1 cellular context compared by ENCODE assay signal in genomic region chrX:19912-20571, GRCh38.
TF ChIP-seq lines count a peak whose summit lies in the region.

No MANE protein-coding gene starts in this region.

TF ChIP-seq in HepG2, 621 proteins besides CTCF, POLR2A, EP300 and RAD21 (continued from another document):
- TF ChIP-seq, protein P1, sequence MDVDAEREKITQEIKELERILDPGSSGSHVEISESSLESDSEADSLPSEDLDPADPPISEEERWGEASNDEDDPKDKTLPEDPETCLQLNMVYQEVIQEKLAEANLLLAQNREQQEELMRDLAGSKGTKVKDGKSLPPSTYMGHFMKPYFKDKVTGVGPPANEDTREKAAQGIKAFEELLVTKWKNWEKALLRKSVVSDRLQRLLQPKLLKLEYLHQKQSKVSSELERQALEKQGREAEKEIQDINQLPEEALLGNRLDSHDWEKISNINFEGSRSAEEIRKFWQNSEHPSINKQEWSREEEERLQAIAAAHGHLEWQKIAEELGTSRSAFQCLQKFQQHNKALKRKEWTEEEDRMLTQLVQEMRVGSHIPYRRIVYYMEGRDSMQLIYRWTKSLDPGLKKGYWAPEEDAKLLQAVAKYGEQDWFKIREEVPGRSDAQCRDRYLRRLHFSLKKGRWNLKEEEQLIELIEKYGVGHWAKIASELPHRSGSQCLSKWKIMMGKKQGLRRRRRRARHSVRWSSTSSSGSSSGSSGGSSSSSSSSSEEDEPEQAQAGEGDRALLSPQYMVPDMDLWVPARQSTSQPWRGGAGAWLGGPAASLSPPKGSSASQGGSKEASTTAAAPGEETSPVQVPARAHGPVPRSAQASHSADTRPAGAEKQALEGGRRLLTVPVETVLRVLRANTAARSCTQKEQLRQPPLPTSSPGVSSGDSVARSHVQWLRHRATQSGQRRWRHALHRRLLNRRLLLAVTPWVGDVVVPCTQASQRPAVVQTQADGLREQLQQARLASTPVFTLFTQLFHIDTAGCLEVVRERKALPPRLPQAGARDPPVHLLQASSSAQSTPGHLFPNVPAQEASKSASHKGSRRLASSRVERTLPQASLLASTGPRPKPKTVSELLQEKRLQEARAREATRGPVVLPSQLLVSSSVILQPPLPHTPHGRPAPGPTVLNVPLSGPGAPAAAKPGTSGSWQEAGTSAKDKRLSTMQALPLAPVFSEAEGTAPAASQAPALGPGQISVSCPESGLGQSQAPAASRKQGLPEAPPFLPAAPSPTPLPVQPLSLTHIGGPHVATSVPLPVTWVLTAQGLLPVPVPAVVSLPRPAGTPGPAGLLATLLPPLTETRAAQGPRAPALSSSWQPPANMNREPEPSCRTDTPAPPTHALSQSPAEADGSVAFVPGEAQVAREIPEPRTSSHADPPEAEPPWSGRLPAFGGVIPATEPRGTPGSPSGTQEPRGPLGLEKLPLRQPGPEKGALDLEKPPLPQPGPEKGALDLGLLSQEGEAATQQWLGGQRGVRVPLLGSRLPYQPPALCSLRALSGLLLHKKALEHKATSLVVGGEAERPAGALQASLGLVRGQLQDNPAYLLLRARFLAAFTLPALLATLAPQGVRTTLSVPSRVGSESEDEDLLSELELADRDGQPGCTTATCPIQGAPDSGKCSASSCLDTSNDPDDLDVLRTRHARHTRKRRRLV (CRISPR knock-in tag; IDR thresholded peaks at IDR 0.05): no peak
- TF ChIP-seq MAX (IDR thresholded peaks at IDR 0.05): no peak; the same call in 1 of the 2 replicates
- no peak for TF ChIP-seq ZNF121 (CRISPR knock-in tag; IDR thresholded peaks at IDR 0.05)
- TF ChIP-seq LBX2 (CRISPR knock-in tag; IDR thresholded peaks at IDR 0.05; ENCODE audit: borderline replicate concordance): no peak
- no peak for TF ChIP-seq SATB2 (CRISPR knock-in tag; IDR thresholded peaks at IDR 0.05)
- no peak for TF ChIP-seq SRF (IDR thresholded peaks at IDR 0.05; ENCODE audit: low read depth, low read length)
- TF ChIP-seq, protein P2, sequence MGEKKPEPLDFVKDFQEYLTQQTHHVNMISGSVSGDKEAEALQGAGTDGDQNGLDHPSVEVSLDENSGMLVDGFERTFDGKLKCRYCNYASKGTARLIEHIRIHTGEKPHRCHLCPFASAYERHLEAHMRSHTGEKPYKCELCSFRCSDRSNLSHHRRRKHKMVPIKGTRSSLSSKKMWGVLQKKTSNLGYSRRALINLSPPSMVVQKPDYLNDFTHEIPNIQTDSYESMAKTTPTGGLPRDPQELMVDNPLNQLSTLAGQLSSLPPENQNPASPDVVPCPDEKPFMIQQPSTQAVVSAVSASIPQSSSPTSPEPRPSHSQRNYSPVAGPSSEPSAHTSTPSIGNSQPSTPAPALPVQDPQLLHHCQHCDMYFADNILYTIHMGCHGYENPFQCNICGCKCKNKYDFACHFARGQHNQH (CRISPR knock-in tag; IDR thresholded peaks at IDR 0.05): no peak
- no peak for TF ChIP-seq CREM (IDR thresholded peaks at IDR 0.05)
- TF ChIP-seq CREM (CRISPR knock-in tag; IDR thresholded peaks at IDR 0.05): no peak
- 0 out of 2 replicates have a peak, but pooled peaks have one; percentile 30 for TF ChIP-seq ZSCAN21 (CRISPR knock-in tag; IDR thresholded peaks at IDR 0.05; ENCODE audit: borderline replicate concordance)
- TF ChIP-seq ZNF383 (CRISPR knock-in tag; IDR thresholded peaks at IDR 0.05; ENCODE audit: borderline replicate concordance): no peak
- TF ChIP-seq MZF1 (CRISPR knock-in tag; IDR thresholded peaks at IDR 0.05; ENCODE audit: borderline replicate concordance): no peak
